In the genomic region with DNA sequence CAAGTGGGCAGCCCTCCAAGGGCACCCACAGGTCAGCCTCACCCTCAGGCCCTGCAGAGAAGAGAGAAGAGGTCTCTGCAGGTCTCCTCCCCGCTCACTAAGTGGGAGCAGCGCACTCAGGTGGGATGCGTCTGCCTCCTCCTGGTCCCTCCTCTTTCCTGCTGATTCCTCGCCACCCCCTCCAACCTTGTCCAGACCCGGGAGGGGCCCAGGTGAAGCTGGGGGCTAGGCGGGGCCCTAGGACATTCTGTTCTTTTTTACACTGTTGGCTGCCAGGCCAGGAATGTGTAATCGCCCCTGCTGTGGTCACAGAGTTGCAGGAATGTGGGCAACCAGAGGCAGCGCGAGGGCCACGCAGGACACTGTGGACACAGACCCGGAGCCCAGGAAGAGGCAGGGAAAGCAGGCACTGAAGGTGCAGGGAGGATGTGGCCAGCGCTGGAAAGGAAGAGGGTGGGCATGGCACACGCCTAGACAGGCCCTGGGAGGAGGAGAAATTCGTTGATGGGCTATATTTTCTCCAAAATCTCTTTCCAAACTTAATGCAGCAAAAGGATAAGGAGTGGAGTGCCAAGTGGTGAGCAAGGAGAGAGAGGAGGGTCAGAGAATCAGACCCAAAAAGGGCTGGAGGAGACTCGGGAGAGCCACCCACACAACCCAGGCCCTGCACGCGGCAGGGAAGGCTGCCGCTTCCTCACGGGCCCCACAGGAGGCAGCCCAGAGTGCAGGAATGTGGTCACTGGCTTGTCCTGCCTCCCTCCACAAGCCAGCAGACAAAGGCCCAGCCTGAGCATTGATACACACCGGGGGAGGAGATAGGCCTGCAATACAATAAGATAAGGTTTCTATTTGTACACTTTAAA, we compare ENCODE assay signal across 8 cellular contexts. TPM values are rescaled to one million over a fixed set of nuclear protein-coding genes. Genes with fewer than 3 reads are reported as not detected.
DNase-seq lines count a peak whose midpoint lies in the region; ATAC-seq and TF ChIP-seq lines count a peak whose summit lies in the region.

No MANE protein-coding gene starts in this region.

- no peak overlapping the region for H3K27ac ChIP-seq in CD4-positive, CD25-positive, alpha-beta regulatory T cell (ENCODE audit: insufficient read depth, low read length, poor library complexity, severe bottlenecking)
- H3K27ac ChIP-seq in HUES48 (ENCODE audit: low read depth, low read length) (peak overlapping the region; percentile 86), stomach (peak overlapping the region; percentile 89 to 96 (median 95))

- peaks cover 0 to 2% (median 0%) of the 10 kb centered on the region in 7 donors for H3K9me3 Mint-ChIP-seq in CD4-positive, CD25-positive, alpha-beta regulatory T cell
- no peaks in the 10 kb centered on the region for H3K9me3 Mint-ChIP-seq in immature natural killer cell

- DNase-seq in CD4-positive, CD25-positive, alpha-beta regulatory T cell, result no peak
- no peak for DNase-seq in astrocyte of the cerebellum (ENCODE audit: low read depth)
- DNase-seq in immature natural killer cell, result peak in 1 of 3 donors; percentile 5
- peak; percentile 92 for DNase-seq in stomach
- no peak for DNase-seq in activated gamma-delta T cell (lab: John Stamatoyannopoulos, UW)
- no peak for DNase-seq in NCI-H2196 treated with DMSO at 0.1 percent for 48 hours (lab: John Stamatoyannopoulos, UW; ENCODE audit: unreplicated experiment)

- H3K9me3 ChIP-seq in CD4-positive, CD25-positive, alpha-beta regulatory T cell (ENCODE audit: control insufficient read depth in 2 of 2, low read length in 2 of 2), result no peaks in the 10 kb centered on the region
- H3K9me3 ChIP-seq in HUES48 (ENCODE audit: control insufficient read depth, insufficient read depth, low read length) (no peaks in the 10 kb centered on the region), stomach (no peaks in the 10 kb centered on the region)

- in situ Hi-C loops in astrocyte of the cerebellum (cut with HindIII; ENCODE audit: low sequenced_read_pairs), result no loop called here

- no peaks in the 10 kb centered on the region for H3K4me1 ChIP-seq in CD4-positive, CD25-positive, alpha-beta regulatory T cell (ENCODE audit: control insufficient read depth, insufficient read depth, low read length, poor library complexity, severe bottlenecking)
- H3K4me1 ChIP-seq in HUES48 (ENCODE audit: control insufficient read depth, insufficient read depth, low read length) (peaks cover 38% of the 10 kb centered on the region), stomach (peaks cover 45 to 71% (median 57%) of the 10 kb centered on the region in 4 donors)

- intact Hi-C loops in stomach (cut with DNase I; ENCODE audit: low total_unique reads), result no loop called here

- TF ChIP-seq EP300 in stomach (IDR thresholded peaks at IDR 0.05), result peak; percentile 60

- H3K4me3 Mint-ChIP-seq in CD4-positive, CD25-positive, alpha-beta regulatory T cell, result peak overlapping the region in 1 of 4 donors; percentile 13
- peak overlapping the region; percentile 38 to 71 (median 50) for H3K4me3 Mint-ChIP-seq in immature natural killer cell

- H3K4me1 Mint-ChIP-seq in CD4-positive, CD25-positive, alpha-beta regulatory T cell, result peaks cover 0 to 24% (median 12%) of the 10 kb centered on the region in 4 donors
- peaks cover 23 to 38% of the 10 kb centered on the region in 2 donors for H3K4me1 Mint-ChIP-seq in immature natural killer cell

- 20 to 36% (median 27%) methylated on average over 18 to 20 of the region's 20 CpGs for WGBS in stomach, 5 donors

- peak overlapping the region in 2 of 3 donors; percentile 71 to 84 for H3K27ac Mint-ChIP-seq in CD4-positive, CD25-positive, alpha-beta regulatory T cell
- H3K27ac Mint-ChIP-seq in immature natural killer cell, result peak overlapping the region in 4 of 6 donors; percentile 25 to 85 (median 40)

- no peaks in the 10 kb centered on the region for H3K36me3 ChIP-seq in CD4-positive, CD25-positive, alpha-beta regulatory T cell (ENCODE audit: control insufficient read depth, insufficient read depth, low read length)
- H3K36me3 ChIP-seq in HUES48 (ENCODE audit: control insufficient read depth, insufficient read depth, low read length) (no peaks in the 10 kb centered on the region), stomach (no peaks in the 10 kb centered on the region)

- H3K27me3 ChIP-seq in CD4-positive, CD25-positive, alpha-beta regulatory T cell (ENCODE audit: control insufficient read depth, insufficient read depth, low read length), result peaks cover 2% of the 10 kb centered on the region
- H3K27me3 ChIP-seq in HUES48 (ENCODE audit: control insufficient read depth, insufficient read depth, low read length) (no peaks in the 10 kb centered on the region), stomach (no peaks in the 10 kb centered on the region)

- peaks cover 13% of the 10 kb centered on the region for H3K27me3 Mint-ChIP-seq in CD4-positive, CD25-positive, alpha-beta regulatory T cell
- peaks cover 0 to 4% (median 0%) of the 10 kb centered on the region in 3 donors for H3K27me3 Mint-ChIP-seq in immature natural killer cell (ENCODE audit: low read depth in 3 of 3)

- no peak for ATAC-seq in CD4-positive, CD25-positive, alpha-beta regulatory T cell (ENCODE audit: low read depth in 2 of 2)
- ATAC-seq in GM21528 (IDR thresholded peaks at IDR 0.05; ENCODE audit: low FRiP score, unreplicated experiment), result no peak

- H3K4me3 ChIP-seq in CD4-positive, CD25-positive, alpha-beta regulatory T cell (ENCODE audit: low read depth, low read length), result no peak overlapping the region
- H3K4me3 ChIP-seq in HUES48 (ENCODE audit: low read depth, low read length) (peak overlapping the region; percentile 75), astrocyte of the cerebellum (ENCODE audit: low read depth, low read length) (no peak overlapping the region), stomach (peak overlapping the region; percentile 13 to 52 (median 37))

- peak overlapping the region; percentile 76 for H3K9ac ChIP-seq in HUES48 (ENCODE audit: low read depth, low read length)

- TF ChIP-seq POLR2A in stomach (IDR thresholded peaks at IDR 0.05), result peak in 1 of 4 donors; percentile 62

- TF ChIP-seq CTCF in astrocyte of the cerebellum (IDR thresholded peaks at IDR 0.05; ENCODE audit: low read depth, low read length, missing control alignments) (peak; percentile 40), stomach (IDR thresholded peaks at IDR 0.05) (peak in 3 of 7 experiments; percentile 24 to 36 (median 30))

- H3K36me3 Mint-ChIP-seq in CD4-positive, CD25-positive, alpha-beta regulatory T cell, result no peaks in the 10 kb centered on the region
- no peaks in the 10 kb centered on the region for H3K36me3 Mint-ChIP-seq in immature natural killer cell

RNA-seq across cellular contexts. Expression of gene SCNN1A, which starts 0.9 kb away (rescaled TPM):
- 0.86 TPM for total RNA-seq in CD4-positive, CD25-positive, alpha-beta regulatory T cell
- under 1 TPM; 0.09 to 0.60 (median 0.22) TPM for polyA plus RNA-seq in CD4-positive, CD25-positive, alpha-beta regulatory T cell
- polyA plus RNA-seq in immature natural killer cell (under 1 TPM in 2 of 3 donors, not detected in 1; 0.10 to 0.64 TPM), stomach (10 to 100 TPM; 16.6 to 98.0 (median 47.5) TPM)
- total RNA-seq in stomach, result 100 to 1,000 TPM in 4 of 5 donors, 10 to 100 TPM in 1; 63.3 to 486 (median 277) TPM

RNA-seq across cellular contexts. Expression of gene LTBR, which starts 7.7 kb away (rescaled TPM):
- not detected for total RNA-seq in CD4-positive, CD25-positive, alpha-beta regulatory T cell
- under 1 TPM in 1 of 4 donors, not detected in 3; 0.35 TPM for polyA plus RNA-seq in CD4-positive, CD25-positive, alpha-beta regulatory T cell
- polyA plus RNA-seq in immature natural killer cell (1 to 10 TPM; 1.2 to 3.6 (median 2.8) TPM), stomach (10 to 100 TPM; 47.3 to 76.3 (median 48.3) TPM)
- total RNA-seq in stomach, result 100 to 1,000 TPM in 3 of 5 donors, 10 to 100 TPM in 2; 27.5 to 471 (median 126) TPM

RNA-seq across cellular contexts. Expression of gene TNFRSF1A, which starts 34.4 kb away (rescaled TPM):
- total RNA-seq in CD4-positive, CD25-positive, alpha-beta regulatory T cell, result 38.5 TPM
- 10 to 100 TPM; 25.6 to 39.5 (median 31.0) TPM for polyA plus RNA-seq in CD4-positive, CD25-positive, alpha-beta regulatory T cell
- polyA plus RNA-seq in immature natural killer cell, result 10 to 100 TPM; 37.7 to 89.0 (median 67.0) TPM
- total RNA-seq in stomach, result 100 to 1,000 TPM in 4 of 5 donors, 10 to 100 TPM in 1; 91.6 to 432 (median 152) TPM
- 10 to 100 TPM; 35.2 to 64.4 (median 38.5) TPM for polyA plus RNA-seq in stomach

Comparison
In these comparisons a context has a peak if more than half of its experiments do, and no peak if none do; other contexts are left out.
1. H3K4me3 ChIP-seq: peak in HUES48 (single experiment) and stomach (4 of 4); none in CD4-positive, CD25-positive, alpha-beta regulatory T cell (single experiment) and astrocyte of the cerebellum (single experiment).
2. RNA of gene SCNN1A, which starts 0.9 kb away (polyA plus RNA-seq): 16.6 to 98.0 TPM in stomach; 0.09 to 0.60 TPM in CD4-positive, CD25-positive, alpha-beta regulatory T cell and 0.10 to 0.64 TPM in immature natural killer cell; every median in the first group is over 10 times any median in the second.
3. RNA of gene LTBR, which starts 7.7 kb away (polyA plus RNA-seq): 47.3 to 76.3 TPM in stomach; 1.2 to 3.6 TPM in immature natural killer cell and 0.35 TPM in CD4-positive, CD25-positive, alpha-beta regulatory T cell; every median in the first group is over 10 times any median in the second.